8 cellular contexts compared by ENCODE assay signal in genomic region chr1:155062702-155063411, GRCh38. TPM values are rescaled to one million over a fixed set of nuclear protein-coding genes. Genes with fewer than 3 reads are reported as not detected.
A peak's percentile ranks its signal among the peaks of the same experiment; 100 is the strongest.
DNase-seq lines count a peak whose midpoint lies in the region; ATAC-seq, FAIRE-seq and TF ChIP-seq lines count a peak whose summit lies in the region.

No MANE protein-coding gene starts in this region.

- peak overlapping the region; percentile 63; the same call in 1 of the 2 replicates for H4K8ac ChIP-seq in H1 (ENCODE audit: extremely low read depth, insufficient read depth, low read length)

- TF ChIP-seq EP300 in H1 (IDR thresholded peaks at IDR 0.05; ENCODE audit: borderline replicate concordance in 1 of 2, low read depth in 2 of 2, low read length in 2 of 2) (no peak), stomach (IDR thresholded peaks at IDR 0.05) (no peak)

- no peak overlapping the region for H3K27ac ChIP-seq in H1 (ENCODE audit: low read depth, low read length)
- peak overlapping the region; percentile 6 to 91 (median 88) for H3K27ac ChIP-seq in stomach

- H3K9me3 ChIP-seq in H1 (ENCODE audit: insufficient read depth in 2 of 2, low read depth in 1 of 2, low read length in 1 of 2) (no peaks in the 10 kb centered on the region), stomach (no peaks in the 10 kb centered on the region)

- 0 out of 2 replicates have a peak overlapping the region, but pooled peaks have one; percentile 72 for H2BK20ac ChIP-seq in H1 (ENCODE audit: low read length)

- no peak overlapping the region for H2BK5ac ChIP-seq in H1 (ENCODE audit: low read depth, low read length)

- peaks cover 42 to 47% (median 42%) of the 10 kb centered on the region in 3 donors for H3K4me1 Mint-ChIP-seq in naive B cell

- H4K5ac ChIP-seq in H1 (ENCODE audit: insufficient read length, low read depth, low read length), result no peak overlapping the region

- no peaks in the 10 kb centered on the region for H3K79me1 ChIP-seq in H1 (ENCODE audit: low read depth, low read length)

- TF ChIP-seq RAD21 in H1 (IDR thresholded peaks at IDR 0.05 in 1 of 2, conservative IDR thresholded peaks at IDR 0.05 in 1 of 2; ENCODE audit: low read depth in 2 of 2, low read length in 2 of 2), result peak; percentile 87 to 90

- peak overlapping the region; percentile 68 to 97 for H3K4me2 ChIP-seq in H1 (ENCODE audit: insufficient read depth in 1 of 2, low read depth in 2 of 2, low read length in 2 of 2)

- peak; percentile 31 for ATAC-seq in naive B cell (ENCODE audit: low read depth in 2 of 2)

- H3K14ac ChIP-seq in H1 (ENCODE audit: insufficient read length), result no peak overlapping the region

- peak overlapping the region; percentile 14 for H4K91ac ChIP-seq in H1 (replicated peaks; ENCODE audit: insufficient read length, low read length)

- H3K4ac ChIP-seq in H1 (replicated peaks; ENCODE audit: insufficient read length, low read depth, low read length), result no peak overlapping the region

- peaks cover 0 to 11% of the 10 kb centered on the region in 2 donors for H3K36me3 Mint-ChIP-seq in naive B cell

- H4K20me1 ChIP-seq in H1 (replicated peaks in 1 of 2; ENCODE audit: control insufficient read depth in 1 of 2, insufficient read depth in 2 of 2, low read length in 2 of 2), result peaks cover 2 to 13% of the 10 kb centered on the region in 2 experiments

- H3K36me3 ChIP-seq in H1 (ENCODE audit: control insufficient read depth in 2 of 4, insufficient read depth in 4 of 4, low read length in 3 of 4) (peaks cover 0 to 6% (median under 1%) of the 10 kb centered on the region in 4 experiments; a peak in 5 of 8 replicates), stomach (peaks cover 22 to 50% (median 42%) of the 10 kb centered on the region in 4 donors)

- H2BK12ac ChIP-seq in H1 (ENCODE audit: low read depth, low read length), result 0 out of 2 replicates have a peak overlapping the region, but pooled peaks have one; percentile 29

- FAIRE-seq in H1 (lab: Jason Lieb, UNC), result no peak

- H3K9ac ChIP-seq in H1 (replicated peaks in 1 of 4; ENCODE audit: extremely low read depth in 1 of 4, low read depth in 3 of 4, low read length in 3 of 4), result no peak overlapping the region

- H2AFZ ChIP-seq in H1 (ENCODE audit: low read length), result no peak overlapping the region

- H3K56ac ChIP-seq in H1 (replicated peaks; ENCODE audit: insufficient read length, low read depth, low read length), result peak overlapping the region; percentile 27

- no peaks in the 10 kb centered on the region for H3K9me3 Mint-ChIP-seq in naive B cell

- H2AK5ac ChIP-seq in H1 (ENCODE audit: low read depth, low read length), result no peak overlapping the region

- DNase-seq in NCI-H1105 treated with DMSO at 0.1 percent for 48 hours (lab: John Stamatoyannopoulos, UW) (peak; percentile 64), H1 (ENCODE audit: low read depth in 1 of 2, low spot score in 2 of 2) (peak in 1 of 2 experiments; percentile 99), naive B cell (peak; percentile 65), stomach (peak; percentile 69), H4 (ENCODE audit: low spot score) (no peak), SKM-1 treated with dmso at 0.1 percent for 144 hours (lab: John Stamatoyannopoulos, UW; ENCODE audit: unreplicated experiment) (no peak)
- peak; percentile 76 for DNase-seq in activated CD4-positive, alpha-beta T cell treated with anti-CD3 and anti-CD28 coated beads, Interleukin-2, amount 50 U/mL, for 1 hour

- peak; percentile 94 for TF ChIP-seq CTCF in GM12873 (IDR thresholded peaks at IDR 0.05; ENCODE audit: insufficient read depth, low read depth, low read length, missing control alignments)
- peak in 2 of 3 experiments; percentile 83 to 98; a peak in 3 of 4 replicates for TF ChIP-seq CTCF in H1 (IDR thresholded peaks at IDR 0.05; ENCODE audit: control extremely low read depth in 1 of 3, insufficient read depth in 1 of 3, low read depth in 1 of 3, low read length in 3 of 3)
- TF ChIP-seq CTCF in stomach (IDR thresholded peaks at IDR 0.05), result peak in 5 of 7 experiments; percentile 63 to 86 (median 74)

- peak overlapping the region; percentile 77 to 98 (median 94) for H3K4me3 Mint-ChIP-seq in naive B cell

- no peak overlapping the region for H2BK120ac ChIP-seq in H1 (replicated peaks; ENCODE audit: low read depth, low read length)

- no peak overlapping the region for H3K23ac ChIP-seq in H1 (ENCODE audit: insufficient read length)

- H3K79me2 ChIP-seq in H1 (ENCODE audit: control insufficient read depth in 1 of 2, insufficient read depth in 2 of 2, low read length in 2 of 2), result peaks cover 0 to 15% of the 10 kb centered on the region in 2 experiments; a peak in 2 of 4 replicates

- H3K27me3 Mint-ChIP-seq in naive B cell, result peaks cover 0 to 4% (median 0%) of the 10 kb centered on the region in 3 donors

- H3K18ac ChIP-seq in H1 (ENCODE audit: extremely low read depth, low read length), result no peak overlapping the region; the same call in 1 of the 2 replicates

- WGBS in H1 (ENCODE audit: extremely low coverage in 1 of 2, insufficient coverage in 1 of 2, insufficient read length in 1 of 2, insufficient replicate concordance in 2 of 2, low coverage in 1 of 2, low lambda C conversion rate in 2 of 2, missing lambda C conversion rate in 1 of 2), 2 experiments, result 4% methylated on average over 18 of the region's 46 CpGs; no CpG with 5 or more reads in 1 of the 2 experiments
- 2 to 10% (median 9%) methylated on average over 38 to 46 of the region's 46 CpGs for WGBS in stomach, 5 donors

- peaks cover 15% of the 10 kb centered on the region for H3K23me2 ChIP-seq in H1 (ENCODE audit: low read depth, low read length)

- no peak for TF ChIP-seq POLR2A in H1 (IDR thresholded peaks at IDR 0.05; ENCODE audit: control extremely low read depth in 1 of 2, low read depth in 2 of 2, low read length in 2 of 2)
- TF ChIP-seq POLR2A in stomach (IDR thresholded peaks at IDR 0.05), result no peak

- no peak overlapping the region for H2BK15ac ChIP-seq in H1 (ENCODE audit: low read length)

- H3K27me3 ChIP-seq in H1 (replicated peaks in 1 of 4; ENCODE audit: control insufficient read depth in 3 of 4, extremely low read depth in 1 of 4, insufficient read depth in 3 of 4, low read length in 3 of 4) (peaks cover 0 to 4% (median 1%) of the 10 kb centered on the region in 4 experiments; a peak in 2 of 7 replicates), stomach (peaks cover 0 to 4% (median 0%) of the 10 kb centered on the region in 3 donors)

- H3K4me1 ChIP-seq in H1 (replicated peaks in 1 of 4; ENCODE audit: control insufficient read depth in 3 of 4, insufficient read depth in 4 of 4, low read length in 3 of 4) (peaks cover 0 to 19% (median 6%) of the 10 kb centered on the region in 4 experiments; a peak in 5 of 7 replicates), stomach (peaks cover 20 to 42% (median 40%) of the 10 kb centered on the region in 4 donors)

- peak overlapping the region in 5 of 6 donors; percentile 48 to 95 (median 94) for H3K27ac Mint-ChIP-seq in naive B cell

- CTCF ChIA-PET in H1 (lab: Charles Lee; ENCODE audit: partially characterized antibody), result interaction anchor here (0.8 to 33.9 kb wide), 16 partner anchors 2 to 394 kb away, joined by 3 to 907 read pairs (median 7); partner anchors contain the start of genes ADAM15, EFNA3, EFNA4 and KRTCAP2

- POLR2A ChIA-PET in H1 (lab: Charles Lee; ENCODE audit: partially characterized antibody), result interaction anchor here (0.7 to 4.6 kb wide), 17 partner anchors 8 to 122 kb away, joined by 3 to 21 read pairs (median 4); partner anchors contain the start of genes ADAM15, EFNA3, KRTCAP2 and LENEP

- peak overlapping the region; percentile 63 to 85 (median 82); a peak in 7 of 8 replicates for H3K4me3 ChIP-seq in H1 (ENCODE audit: extremely low read depth in 1 of 4, insufficient read depth in 2 of 4, low read depth in 3 of 4, low read length in 4 of 4)
- peak overlapping the region; percentile 73 to 91 (median 78) for H3K4me3 ChIP-seq in stomach

- intact Hi-C loops in stomach (cut with DNase I; ENCODE audit: low total_unique reads), result no loop called here

RNA-seq across cellular contexts. Expression of gene EFNA4, which starts 0.7 kb away (rescaled TPM):
- 18.5 and 21.9 TPM in 2 replicates for total RNA-seq in H1 (2021; fragmentation: NEBNext Ultra II Directional; extraction: Animal tissue kit (Norgen Biotek cat#: 25700))
- polyA plus RNA-seq in H1 (2011; rRNA removed) (23.2 and 23.9 TPM in 2 replicates), naive B cell (ENCODE audit: low read depth in 6 of 6) (1 to 10 TPM in 5 of 6 donors, not detected in 1; 2.6 to 6.0 (median 3.3) TPM), stomach (10 to 100 TPM in 1 of 3 donors, 1 to 10 TPM in 2; 4.3 to 13.2 (median 6.7) TPM)
- polyA plus RNA-seq in H1 (2011; cell fraction: cytosol; rRNA removed), result 21.9 TPM
- 30.6 TPM for polyA plus RNA-seq in H1 (2011; cell fraction: nucleus; rRNA removed)
- 19.2 to 24.8 TPM (median 23.5 TPM) in 4 replicates for polyA plus RNA-seq in H1 (2012, experiment 1 of 2)
- 37.0 TPM for polyA plus RNA-seq in H1 (2012, experiment 2 of 2)
- polyA plus RNA-seq in H1 (2013, experiment 1 of 2), result 27.7 TPM
- polyA plus RNA-seq in H1 (2013, experiment 2 of 2), result 31.5 TPM
- 13.4 and 16.4 TPM in 2 replicates for polyA minus RNA-seq in H1 (2011; rRNA and poly(A)+ RNA removed)
- 10.6 TPM for polyA minus RNA-seq in H1 (2011; cell fraction: cytosol; rRNA and poly(A)+ RNA removed)
- 8.8 TPM for polyA minus RNA-seq in H1 (2011; cell fraction: nucleus; rRNA and poly(A)+ RNA removed)
- 1 to 10 TPM in 3 of 5 donors, not detected in 2; 3.5 to 9.9 (median 5.8) TPM for total RNA-seq in stomach
- total RNA-seq in H4 (2014; rRNA removed; shearing (Covaris generic)), result 24.4 and 26.9 TPM in 2 replicates

RNA-seq across cellular contexts. Expression of gene ADAM15, which starts 11.7 kb away (rescaled TPM):
- 32.2 and 32.9 TPM in 2 replicates for total RNA-seq in H1 (2021; fragmentation: NEBNext Ultra II Directional; extraction: Animal tissue kit (Norgen Biotek cat#: 25700))
- polyA plus RNA-seq in H1 (2011; rRNA removed), result 37.6 and 51.2 TPM in 2 replicates
- polyA plus RNA-seq in H1 (2011; cell fraction: cytosol; rRNA removed), result 30.7 TPM
- polyA plus RNA-seq in H1 (2011; cell fraction: nucleus; rRNA removed), result 105 TPM
- polyA plus RNA-seq in H1 (2012, experiment 1 of 2), result 19.9 to 42.2 TPM (median 37.8 TPM) in 4 replicates
- 40.9 TPM for polyA plus RNA-seq in H1 (2012, experiment 2 of 2)
- 29.2 TPM for polyA plus RNA-seq in H1 (2013, experiment 1 of 2)
- 29.2 TPM for polyA plus RNA-seq in H1 (2013, experiment 2 of 2)
- polyA minus RNA-seq in H1 (2011; rRNA and poly(A)+ RNA removed), result 40.1 and 41.1 TPM in 2 replicates
- polyA minus RNA-seq in H1 (2011; cell fraction: cytosol; rRNA and poly(A)+ RNA removed), result 45.4 TPM
- polyA minus RNA-seq in H1 (2011; cell fraction: nucleus; rRNA and poly(A)+ RNA removed), result 30.4 TPM
- 1 to 10 TPM; 2.8 to 8.8 (median 7.0) TPM for polyA plus RNA-seq in naive B cell (ENCODE audit: low read depth in 6 of 6)
- total RNA-seq in stomach, result 100 to 1,000 TPM in 4 of 5 donors, 10 to 100 TPM in 1; 56.2 to 335 (median 126) TPM
- polyA plus RNA-seq in stomach, result 100 to 1,000 TPM; 149 to 267 (median 159) TPM
- total RNA-seq in H4 (2014; rRNA removed; shearing (Covaris generic)), result 51.8 and 64.3 TPM in 2 replicates

RNA-seq across cellular contexts. Expression of gene EFNA3, which starts 15.8 kb away (rescaled TPM):
- total RNA-seq in H1 (2021; fragmentation: NEBNext Ultra II Directional; extraction: Animal tissue kit (Norgen Biotek cat#: 25700)), result 10.8 and 11.6 TPM in 2 replicates
- polyA plus RNA-seq in H1 (2011; rRNA removed) (13.8 and 18.7 TPM in 2 replicates), naive B cell (ENCODE audit: low read depth in 6 of 6) (1 to 10 TPM in 3 of 6 donors, under 1 TPM in 2, not detected in 1; 0.54 to 2.9 (median 2.1) TPM), stomach (1 to 10 TPM in 2 of 3 donors, under 1 TPM in 1; 0.76 to 4.9 (median 1.5) TPM)
- polyA plus RNA-seq in H1 (2011; cell fraction: cytosol; rRNA removed), result 9.6 TPM
- 14.5 TPM for polyA plus RNA-seq in H1 (2011; cell fraction: nucleus; rRNA removed)
- polyA plus RNA-seq in H1 (2012, experiment 1 of 2), result 7.9 to 16.6 TPM (median 13.5 TPM) in 4 replicates
- 13.4 TPM for polyA plus RNA-seq in H1 (2012, experiment 2 of 2)
- polyA plus RNA-seq in H1 (2013, experiment 1 of 2), result 11.6 TPM
- polyA plus RNA-seq in H1 (2013, experiment 2 of 2), result 10.9 TPM
- 5.2 and 7.7 TPM in 2 replicates for polyA minus RNA-seq in H1 (2011; rRNA and poly(A)+ RNA removed)
- polyA minus RNA-seq in H1 (2011; cell fraction: cytosol; rRNA and poly(A)+ RNA removed), result 2.1 TPM
- polyA minus RNA-seq in H1 (2011; cell fraction: nucleus; rRNA and poly(A)+ RNA removed), result 5.4 TPM
- total RNA-seq in stomach, result not detected
- 7.5 and 9.5 TPM in 2 replicates for total RNA-seq in H4 (2014; rRNA removed; shearing (Covaris generic))

RNA-seq across cellular contexts. Expression of gene DCST1, which starts 29.2 kb away (rescaled TPM):
- total RNA-seq in H1 (2021; fragmentation: NEBNext Ultra II Directional; extraction: Animal tissue kit (Norgen Biotek cat#: 25700)), result not detected in 2 replicates
- polyA plus RNA-seq in H1 (2011; rRNA removed) (0.03 TPM in 1 of 2 replicates, not detected in the other), naive B cell (ENCODE audit: low read depth in 6 of 6) (not detected), stomach (under 1 TPM in 1 of 3 donors, not detected in 2; 0.13 TPM)
- polyA plus RNA-seq in H1 (2011; cell fraction: cytosol; rRNA removed), result not detected
- polyA plus RNA-seq in H1 (2011; cell fraction: nucleus; rRNA removed), result 0.24 TPM
- polyA plus RNA-seq in H1 (2012, experiment 1 of 2), result 0.08 TPM in 1 of 4 replicates, not detected in the others
- not detected for polyA plus RNA-seq in H1 (2012, experiment 2 of 2)
- polyA plus RNA-seq in H1 (2013, experiment 1 of 2), result 0.06 TPM
- polyA plus RNA-seq in H1 (2013, experiment 2 of 2), result not detected
- polyA minus RNA-seq in H1 (2011; rRNA and poly(A)+ RNA removed), result not detected in 2 replicates
- not detected for polyA minus RNA-seq in H1 (2011; cell fraction: cytosol; rRNA and poly(A)+ RNA removed)
- polyA minus RNA-seq in H1 (2011; cell fraction: nucleus; rRNA and poly(A)+ RNA removed), result not detected
- total RNA-seq in stomach, result under 1 TPM in 2 of 5 donors, not detected in 3; 0.18 to 0.89 TPM
- not detected in 2 replicates for total RNA-seq in H4 (2014; rRNA removed; shearing (Covaris generic))

RNA-seq across cellular contexts. Expression of gene DCST2, which starts 29.3 kb away (rescaled TPM):
- total RNA-seq in H1 (2021; fragmentation: NEBNext Ultra II Directional; extraction: Animal tissue kit (Norgen Biotek cat#: 25700)), result 0.43 TPM in 1 of 2 replicates, not detected in the other
- polyA plus RNA-seq in H1 (2011; rRNA removed) (1.7 and 2.1 TPM in 2 replicates), naive B cell (ENCODE audit: low read depth in 6 of 6) (not detected), stomach (1 to 10 TPM; 1.6 to 6.6 (median 6.1) TPM)
- polyA plus RNA-seq in H1 (2011; cell fraction: cytosol; rRNA removed), result 1.9 TPM
- 10.2 TPM for polyA plus RNA-seq in H1 (2011; cell fraction: nucleus; rRNA removed)
- polyA plus RNA-seq in H1 (2012, experiment 1 of 2), result 0.26 to 1.0 TPM (median 0.74 TPM) in 4 replicates
- polyA plus RNA-seq in H1 (2012, experiment 2 of 2), result 0.13 TPM
- 0.53 TPM for polyA plus RNA-seq in H1 (2013, experiment 1 of 2)
- 0.26 TPM for polyA plus RNA-seq in H1 (2013, experiment 2 of 2)
- 0.07 and 1.6 TPM in 2 replicates for polyA minus RNA-seq in H1 (2011; rRNA and poly(A)+ RNA removed)
- polyA minus RNA-seq in H1 (2011; cell fraction: cytosol; rRNA and poly(A)+ RNA removed), result not detected
- polyA minus RNA-seq in H1 (2011; cell fraction: nucleus; rRNA and poly(A)+ RNA removed), result 0.30 TPM
- total RNA-seq in stomach, result 100 to 1,000 TPM in 1 of 5 donors, not detected in 4; 158 TPM
- not detected in 2 replicates for total RNA-seq in H4 (2014; rRNA removed; shearing (Covaris generic))

Comparison
In these comparisons a context has a peak if more than half of its experiments do, and no peak if none do; other contexts are left out.
1. DNase-seq: peak in NCI-H1105 treated with DMSO at 0.1 percent for 48 hours (single experiment), activated CD4-positive, alpha-beta T cell treated with anti-CD3 and anti-CD28 coated beads, Interleukin-2, amount 50 U/mL, for 1 hour (single experiment), naive B cell (single experiment) and stomach (single experiment); none in H4 (single experiment) and SKM-1 treated with dmso at 0.1 percent for 144 hours (single experiment).
2. Peak in every context shown above with its lines, with median percentiles within 50 percentile points of each other: CTCF ChIP-seq.